In the genomic region with DNA sequence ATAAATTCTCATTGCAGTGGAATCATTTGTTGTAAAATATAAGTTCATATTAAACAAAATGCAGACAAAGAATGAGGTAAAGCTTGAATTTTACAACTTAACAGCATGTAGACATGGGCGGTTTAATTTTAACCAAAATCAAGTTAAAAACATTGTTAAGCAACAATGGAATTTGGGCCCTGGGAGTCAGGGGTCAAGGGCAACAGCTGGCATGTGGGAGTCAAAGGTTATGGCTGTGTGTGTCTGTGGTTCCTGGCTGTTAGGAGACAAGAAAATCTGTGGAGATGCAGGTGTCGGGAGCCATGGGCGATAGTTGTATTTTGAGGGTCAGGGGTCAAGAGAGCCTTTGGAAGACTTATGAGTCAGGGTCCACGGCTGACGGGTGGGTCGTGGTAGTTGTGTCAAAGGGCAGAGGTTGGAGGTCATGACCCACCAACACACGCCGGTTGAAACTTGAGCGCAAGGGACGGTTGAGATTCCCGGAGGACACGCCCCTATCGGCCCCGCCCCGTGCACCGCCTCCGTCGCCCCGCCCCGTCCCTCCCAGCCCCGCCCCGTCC, we compare ENCODE assay signal across 2 cellular contexts.
A peak's percentile ranks its signal among the peaks of the same experiment; 100 is the strongest.
TF ChIP-seq lines count a peak whose summit lies in the region.

No MANE protein-coding gene starts in this region.

TF ChIP-seq in liver, 16 proteins besides CTCF, POLR2A, EP300 and RAD21:
- TF ChIP-seq SP1 (IDR thresholded peaks at IDR 0.05) (peak; percentile 22), HNF4A (conservative IDR thresholded peaks at IDR 0.05) (peak; percentile 76 to 87), JUND (IDR thresholded peaks at IDR 0.05) (no peak), YY1 (IDR thresholded peaks at IDR 0.05) (no peak), NR2F2 (IDR thresholded peaks at IDR 0.05) (peak; percentile 98), FOXA2 (IDR thresholded peaks at IDR 0.05) (no peak), RXRA (IDR thresholded peaks at IDR 0.05) (peak; percentile 49 to 51), HNF4G (IDR thresholded peaks at IDR 0.05) (peak; percentile 41)

TF ChIP-seq in HepG2, 621 proteins besides CTCF, POLR2A, EP300 and RAD21:
- no peak for TF ChIP-seq HNF4A (CRISPR knock-in tag; IDR thresholded peaks at IDR 0.05)
- no peak for TF ChIP-seq ZNF547 (CRISPR knock-in tag; IDR thresholded peaks at IDR 0.05)
- TF ChIP-seq ZFY (CRISPR knock-in tag; IDR thresholded peaks at IDR 0.05), result no peak
- no peak for TF ChIP-seq RAD51 (IDR thresholded peaks at IDR 0.05; ENCODE audit: borderline replicate concordance)
- TF ChIP-seq ZNF572 (CRISPR knock-in tag; IDR thresholded peaks at IDR 0.05), result no peak
- no peak for TF ChIP-seq ZBTB7A (CRISPR knock-in tag; IDR thresholded peaks at IDR 0.05)
- no peak for TF ChIP-seq ZNF841 (CRISPR knock-in tag; IDR thresholded peaks at IDR 0.05; ENCODE audit: borderline replicate concordance)
- no peak for TF ChIP-seq NFE2L2 (IDR thresholded peaks at IDR 0.05; ENCODE audit: low read length)
- TF ChIP-seq SETDB1 (CRISPR knock-in tag; IDR thresholded peaks at IDR 0.05; ENCODE audit: borderline replicate concordance), result no peak
- TF ChIP-seq ZNF598 (CRISPR knock-in tag; IDR thresholded peaks at IDR 0.05; ENCODE audit: borderline replicate concordance), result no peak
- TF ChIP-seq ZBTB38 (CRISPR knock-in tag; IDR thresholded peaks at IDR 0.05), result no peak
- no peak for TF ChIP-seq ZBTB26 (CRISPR knock-in tag; IDR thresholded peaks at IDR 0.05; ENCODE audit: borderline replicate concordance)
- no peak for TF ChIP-seq ELF3 (CRISPR knock-in tag; IDR thresholded peaks at IDR 0.05)
- no peak for TF ChIP-seq NFYB (CRISPR knock-in tag; IDR thresholded peaks at IDR 0.05)
- TF ChIP-seq IRF1 (CRISPR knock-in tag; IDR thresholded peaks at IDR 0.05; ENCODE audit: low read depth), result no peak
